16 cellular contexts compared by ENCODE assay signal in the genomic region with DNA sequence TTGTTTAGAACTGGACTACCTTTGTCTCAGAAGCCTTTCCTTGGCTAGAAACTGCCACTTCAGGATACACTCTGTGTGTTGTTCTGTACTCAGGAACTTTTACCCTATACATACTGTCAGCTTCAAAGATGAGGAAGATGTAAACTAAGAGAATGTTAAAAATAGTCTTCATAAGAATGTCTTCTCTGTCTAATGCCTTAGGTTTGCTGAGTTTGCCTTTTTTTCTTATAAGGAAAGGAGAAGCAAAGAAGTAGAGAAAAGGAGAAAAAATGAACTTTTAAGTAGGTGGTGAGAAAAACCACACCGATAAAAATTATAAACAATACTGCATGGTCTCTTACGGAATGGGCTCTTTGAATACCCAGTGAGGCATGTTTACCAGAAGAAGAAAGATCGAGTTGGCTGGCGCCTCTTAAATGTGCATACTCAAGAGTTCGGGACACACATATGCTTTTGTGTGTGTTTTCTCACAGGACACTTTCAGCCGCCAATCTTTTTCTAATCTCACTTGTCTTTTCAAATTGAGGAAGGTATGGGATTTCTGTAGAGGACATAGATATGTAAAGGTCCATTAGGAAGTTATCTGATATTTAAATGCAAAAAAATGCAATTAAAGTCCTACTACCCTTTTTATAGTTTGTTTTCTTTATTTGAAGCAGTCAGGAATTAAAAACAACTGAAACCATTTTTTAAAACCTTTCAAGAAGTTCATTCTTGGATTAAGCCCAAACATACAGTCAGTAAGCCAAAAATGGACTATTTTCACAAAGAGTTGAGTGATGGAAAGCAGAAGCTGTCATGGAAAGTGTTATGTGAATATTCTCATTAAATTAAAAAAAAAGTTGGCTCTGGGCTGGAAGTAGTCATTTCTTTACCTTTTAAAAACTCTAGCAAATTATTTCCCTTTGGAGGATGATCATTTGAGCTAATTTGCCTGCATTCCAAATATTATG.
A peak's percentile ranks its signal among the peaks of the same experiment; 100 is the strongest.
DNase-seq lines count a peak whose midpoint lies in the region; TF ChIP-seq lines count a peak whose summit lies in the region.
"Had no signal": no experiment of that assay in that cellular context is flagged by ENCODE, and none has a peak within 500 bp of the region (broad histone marks: within the 10 kb centered on the region; RNA-seq: fewer than 3 reads in every experiment).

No MANE protein-coding gene starts in this region.

- H3K56ac ChIP-seq in H9 (ENCODE audit: insufficient read length, low read depth, low read length), result no peak overlapping the region

- no peaks in the 10 kb centered on the region for H3K23me2 ChIP-seq in H9 (ENCODE audit: insufficient read length, low read depth, low read length, poor library complexity, severe bottlenecking)

- no peak overlapping the region for H3K23ac ChIP-seq in H9 (ENCODE audit: insufficient read length, low read depth, low read length)

- WGBS in H9 (ENCODE audit: extremely low coverage, insufficient read length, low lambda C conversion rate), result no CpG with 5 or more reads among the region's 6 CpGs

- peak overlapping the region; percentile 5 to 98 (median 93); a peak in 5 of 7 replicates for H3K27ac Mint-ChIP-seq in H9
- H3K27ac Mint-ChIP-seq in brain, result peak overlapping the region in 4 of 5 experiments; percentile 2 to 62 (median 29)
- H3K27ac Mint-ChIP-seq: CD4-positive, alpha-beta memory T cell; natural killer cell treated with Interleukin-12 subunit alpha and Interleukin-12 subunit beta and Interleukin-15 and Interleukin-18, amount 100 ng/mL, for 72 hours; stimulated activated effector memory CD8-positive, alpha-beta T cell treated with anti-CD3 and anti-CD28 coated beads, Interleukin-12 subunit alpha, Interleukin-12 subunit beta, amount 100 ng/mL, for 72 hours had no signal

- no peak overlapping the region for H3K14ac ChIP-seq in H9 (ENCODE audit: insufficient read depth, low read length)

- H4K5ac ChIP-seq in H9 (ENCODE audit: insufficient read length, low read depth, low read length), result no peak overlapping the region

- H3K9me3 ChIP-seq in H9 (ENCODE audit: control insufficient read depth, low read depth, low read length), result no peaks in the 10 kb centered on the region
- H3K9me3 ChIP-seq in muscle layer of duodenum (ENCODE audit: control insufficient read depth in 1 of 2, low read length in 2 of 2), result peaks cover 0 to 5% of the 10 kb centered on the region in 2 donors

- no peak overlapping the region for H4K8ac ChIP-seq in H9 (replicated peaks; ENCODE audit: insufficient read length, low read depth, low read length)

- H3K79me1 ChIP-seq in H9 (ENCODE audit: insufficient read depth, low read depth, low read length, poor library complexity, severe bottlenecking), result no peaks in the 10 kb centered on the region

- no peaks in the 10 kb centered on the region for H3K27me3 ChIP-seq in H9 (ENCODE audit: insufficient read depth, low read length)
- no peaks in the 10 kb centered on the region for H3K27me3 ChIP-seq in muscle layer of duodenum (ENCODE audit: low read depth, low read length)

- DNase-seq in AG10803 (ENCODE audit: low read depth), result peak; percentile 72
- no peak for DNase-seq in H9
- DNase-seq in HCEC 1CT, result no peak
- DNase-seq in midbrain (lab: John Stamatoyannopoulos, UW), result no peak
- no peak for DNase-seq in cerebellar cortex (ENCODE audit: low spot score)
- DNase-seq in effector CD4-positive, alpha-beta T cell, result no peak
- DNase-seq: activated CD4-positive, alpha-beta T cell treated with anti-CD3 and anti-CD28 coated beads for 4 hours; CD4-positive, alpha-beta memory T cell; KG1; NCI-H1417; NCI-H524; stimulated activated CD4-positive, alpha-beta T cell treated with anti-CD3 and anti-CD28 coated beads, Interleukin-4, amount 100 ng/mL, for 4 hours had no signal

- no peak overlapping the region for H2BK120ac ChIP-seq in H9 (ENCODE audit: low read depth, low read length, poor library complexity, severe bottlenecking)

- H3K79me2 ChIP-seq in H9 (ENCODE audit: insufficient read depth, low read length), result no peaks in the 10 kb centered on the region

- H3K4me3 ChIP-seq in AG10803 (ENCODE audit: low read length), result no peak overlapping the region
- no peak overlapping the region for H3K4me3 ChIP-seq in muscle layer of duodenum (ENCODE audit: low read depth in 1 of 2, low read length in 2 of 2)

- no peak for TF ChIP-seq CTCF in AG10803 (conservative IDR thresholded peaks at IDR 0.05; ENCODE audit: low read length)
- TF ChIP-seq CTCF in H9 (conservative IDR thresholded peaks at IDR 0.05), result no peak
- TF ChIP-seq CTCF in brain (conservative IDR thresholded peaks at IDR 0.05), result no peak

- H2AK5ac ChIP-seq in H9 (ENCODE audit: insufficient read length, low read length), result no peak overlapping the region

- no peak overlapping the region for H3T11ph ChIP-seq in H9 (ENCODE audit: low read length)

- H3K4me1 ChIP-seq in H9 (ENCODE audit: insufficient read depth, low read length) (peaks cover 5% of the 10 kb centered on the region; the same call in 1 of the 2 replicates), muscle layer of duodenum (ENCODE audit: control insufficient read depth in 1 of 2, insufficient read depth in 2 of 2, low read length in 2 of 2) (no peaks in the 10 kb centered on the region)

- H2BK5ac ChIP-seq in H9 (ENCODE audit: insufficient read length, low read length), result no peak overlapping the region

- H2BK12ac ChIP-seq in H9 (ENCODE audit: insufficient read length, low read depth, low read length), result no peak overlapping the region

- H3K4me1 Mint-ChIP-seq in H9 (peaks cover 52 to 59% of the 10 kb centered on the region in 2 experiments), brain (peaks cover 32% of the 10 kb centered on the region)

- peaks cover 8% of the 10 kb centered on the region in 2 experiments for H3K9me3 Mint-ChIP-seq in H9
- H3K9me3 Mint-ChIP-seq in brain, result peaks cover 10 to 24% (median 12%) of the 10 kb centered on the region in 5 experiments

- no peaks in the 10 kb centered on the region for H3K27me3 Mint-ChIP-seq in H9 (ENCODE audit: low read depth)
- peaks cover 4% of the 10 kb centered on the region for H3K27me3 Mint-ChIP-seq in brain
- H3K27me3 Mint-ChIP-seq: CD4-positive, alpha-beta memory T cell had no signal

- no peaks in the 10 kb centered on the region for H4K20me1 ChIP-seq in H9 (ENCODE audit: control insufficient read depth, insufficient read depth, insufficient read length)

- H3K4me3 Mint-ChIP-seq in H9, result peak overlapping the region in 1 of 2 experiments; percentile 10; a peak in 2 of 5 replicates
- H3K4me3 Mint-ChIP-seq in brain, result peak overlapping the region in 1 of 5 experiments; percentile 14
- H3K4me3 Mint-ChIP-seq: CD4-positive, alpha-beta memory T cell; natural killer cell treated with Interleukin-12 subunit alpha and Interleukin-12 subunit beta and Interleukin-15 and Interleukin-18, amount 100 ng/mL, for 72 hours; stimulated activated effector memory CD8-positive, alpha-beta T cell treated with anti-CD3 and anti-CD28 coated beads, Interleukin-12 subunit alpha, Interleukin-12 subunit beta, amount 100 ng/mL, for 72 hours had no signal

- H3K18ac ChIP-seq in H9 (ENCODE audit: insufficient read length, low read depth, low read length), result no peak overlapping the region

- H3K36me3 ChIP-seq in muscle layer of duodenum (ENCODE audit: control insufficient read depth in 1 of 2, insufficient read depth in 2 of 2, low read length in 2 of 2), result no peaks in the 10 kb centered on the region

- no peak overlapping the region for H3K4me2 ChIP-seq in H9 (ENCODE audit: insufficient read depth, insufficient read length, low read length)

- no peak overlapping the region for H2BK15ac ChIP-seq in H9 (ENCODE audit: low read depth, low read length)

- H3K36me3 Mint-ChIP-seq in H9 (ENCODE audit: insufficient read depth in 1 of 3, low read depth in 3 of 3) (peaks cover 4 to 9% (median 6%) of the 10 kb centered on the region in 3 experiments), brain (peaks cover 5% of the 10 kb centered on the region)
- H3K36me3 Mint-ChIP-seq: stimulated activated effector memory CD8-positive, alpha-beta T cell treated with anti-CD3 and anti-CD28 coated beads, Interleukin-12 subunit alpha, Interleukin-12 subunit beta, amount 100 ng/mL, for 72 hours had no signal

- H3K27ac ChIP-seq in H9 (ENCODE audit: insufficient read length, low read depth, low read length) (no peak overlapping the region), muscle layer of duodenum (ENCODE audit: low read length) (peak overlapping the region; percentile 35)

- no peak overlapping the region for H4K91ac ChIP-seq in H9 (ENCODE audit: insufficient read length, low read depth, low read length)

- no peak overlapping the region for H2BK20ac ChIP-seq in H9 (ENCODE audit: low read depth, low read length, poor library complexity, severe bottlenecking)

- no peak overlapping the region for H3K4ac ChIP-seq in H9 (ENCODE audit: low read depth, low read length)

- H2AFZ ChIP-seq in H9 (ENCODE audit: low read length), result no peak overlapping the region

- no peak overlapping the region for H3K9ac ChIP-seq in H9 (ENCODE audit: extremely low read depth, insufficient read length, low read length)
